ENCODE assay signal across 8 cellular contexts in genomic region chr6:35973670-35974222, GRCh38. TPM values are rescaled to one million over a fixed set of nuclear protein-coding genes. Genes with fewer than 3 reads are reported as not detected.
DNase-seq lines count a peak whose midpoint lies in the region; ATAC-seq, FAIRE-seq and TF ChIP-seq lines count a peak whose summit lies in the region.

No MANE protein-coding gene starts in this region.

- H3K27ac Mint-ChIP-seq in endothelial cell (ENCODE audit: unreplicated experiment) (no peak overlapping the region), T-helper 17 cell (no peak overlapping the region)

- peak; percentile 76 for FAIRE-seq in GM12892 (lab: Jason Lieb, UNC)

- H3K4me3 Mint-ChIP-seq in endothelial cell (ENCODE audit: unreplicated experiment) (no peak overlapping the region), T-helper 17 cell (no peak overlapping the region)

- no peak for TF ChIP-seq CTCF in endothelial cell (IDR thresholded peaks at IDR 0.05; ENCODE audit: unreplicated experiment)

- DNase-seq in GM12892 (ENCODE audit: insufficient read length) (peak; percentile 36), M059J (ENCODE audit: low read depth) (peak; percentile 81), left colon (peak; percentile 13 to 34), NCI-H1105 (lab: John Stamatoyannopoulos, UW) (no peak), endothelial cell (ENCODE audit: low spot score) (no peak), T-helper 17 cell (no peak)

- intact Hi-C loops in left colon (cut with DNase I, micrococcal nuclease): no loop called here

- no peaks in the 10 kb centered on the region for H3K9me3 ChIP-seq in T-helper 17 cell (ENCODE audit: control insufficient read depth, low read length, poor library complexity, severe bottlenecking)

- peak; percentile 83 for ATAC-seq in GM21447 (IDR thresholded peaks at IDR 0.05; ENCODE audit: unreplicated experiment)
- ATAC-seq in left colon: peak; percentile 98
- no peak for ATAC-seq in HG03095 (IDR thresholded peaks at IDR 0.05; ENCODE audit: unreplicated experiment)
- no peak for ATAC-seq in T-helper 17 cell

- no peaks in the 10 kb centered on the region for H3K4me1 Mint-ChIP-seq in endothelial cell (ENCODE audit: unreplicated experiment)
- peaks cover 5% of the 10 kb centered on the region for H3K4me1 Mint-ChIP-seq in T-helper 17 cell

- H3K27me3 Mint-ChIP-seq in endothelial cell (ENCODE audit: unreplicated experiment): peaks cover 1% of the 10 kb centered on the region
- H3K27me3 Mint-ChIP-seq in T-helper 17 cell: no peaks in the 10 kb centered on the region

- H3K36me3 Mint-ChIP-seq in endothelial cell (ENCODE audit: low read depth, unreplicated experiment) (no peaks in the 10 kb centered on the region), T-helper 17 cell (ENCODE audit: low read depth) (no peaks in the 10 kb centered on the region)

- no peaks in the 10 kb centered on the region for H3K9me3 Mint-ChIP-seq in endothelial cell (ENCODE audit: unreplicated experiment)

- no peak for TF ChIP-seq POLR2A in GM12892 (IDR thresholded peaks at IDR 0.05; ENCODE audit: low read depth, low read length)

RNA-seq across cellular contexts. Expression of gene SLC26A8, which starts 50.7 kb away (rescaled TPM):
- polyA plus RNA-seq in GM12892 (2012; ENCODE audit: missing spikeins): not detected
- total RNA-seq in M059J (2014; rRNA removed; shearing (Covaris generic)): 0.10 TPM in 1 of 2 replicates, not detected in the other
- total RNA-seq in left colon (under 1 TPM; 0.18 to 0.50 TPM), endothelial cell (ENCODE audit: unreplicated experiment) (0.97 TPM), T-helper 17 cell (under 1 TPM in 1 of 2 donors, not detected in 1; 0.37 TPM)

RNA-seq across cellular contexts. Expression of gene SRPK1, which starts 52.8 kb away (rescaled TPM):
- 49.8 TPM for polyA plus RNA-seq in GM12892 (2012; ENCODE audit: missing spikeins)
- 118 and 138 TPM in 2 replicates for total RNA-seq in M059J (2014; rRNA removed; shearing (Covaris generic))
- 10 to 100 TPM; 81.3 to 95.1 TPM for total RNA-seq in left colon
- total RNA-seq in endothelial cell (ENCODE audit: unreplicated experiment): 59.6 TPM
- total RNA-seq in T-helper 17 cell: 10 to 100 TPM; 44.9 to 46.4 TPM

RNA-seq across cellular contexts. Expression of gene MAPK14, which starts 53.9 kb away (rescaled TPM):
- 27.3 TPM for polyA plus RNA-seq in GM12892 (2012; ENCODE audit: missing spikeins)
- total RNA-seq in M059J (2014; rRNA removed; shearing (Covaris generic)): 59.6 and 86.7 TPM in 2 replicates
- 10 to 100 TPM; 60.0 to 69.8 TPM for total RNA-seq in left colon
- total RNA-seq in endothelial cell (ENCODE audit: unreplicated experiment): 73.2 TPM
- total RNA-seq in T-helper 17 cell: 10 to 100 TPM; 43.7 to 48.1 TPM

Comparison
In these comparisons a context has a peak if more than half of its experiments do, and no peak if none do; other contexts are left out.
1. DNase-seq: peak in GM12892 (single experiment), M059J (single experiment) and left colon (2 of 2); none in NCI-H1105 (single experiment), endothelial cell (single experiment) and T-helper 17 cell (0 of 3).
2. ATAC-seq: peak in GM21447 (single experiment) and left colon (single experiment); none in HG03095 (single experiment) and T-helper 17 cell (single experiment).